Comparison of ENCODE assay signal across 23 cellular contexts in the genomic region with DNA sequence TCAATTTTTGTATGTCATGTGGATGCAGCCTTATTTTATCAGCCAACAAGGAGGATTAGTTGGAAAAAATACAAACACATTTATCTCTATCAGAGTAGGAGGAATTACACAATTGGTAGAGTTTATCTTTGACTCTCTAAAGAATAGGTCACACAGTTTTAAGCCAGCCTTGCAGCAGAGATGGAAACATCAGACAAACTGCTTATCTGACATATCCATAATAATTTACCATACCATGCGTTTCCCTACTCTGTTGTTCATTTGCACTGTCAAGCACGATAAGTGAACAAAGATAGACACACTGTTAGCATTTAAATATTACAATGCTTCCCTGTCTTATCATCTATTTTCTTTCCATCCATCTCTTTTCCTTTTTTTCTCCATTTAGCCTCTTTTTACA.
"Had no signal": no experiment of that assay in that cellular context is flagged by ENCODE, and none has a peak within 500 bp of the region (broad histone marks: within the 10 kb centered on the region; RNA-seq: fewer than 3 reads in every experiment).

No MANE protein-coding gene starts in this region.

- H3K36me3 Mint-ChIP-seq: memory B cell; naive B cell; natural killer cell treated with Interleukin-12 subunit alpha and Interleukin-12 subunit beta and Interleukin-15 and Interleukin-18, amount 100 ng/mL, for 72 hours; stimulated activated effector memory CD8-positive, alpha-beta T cell treated with anti-CD3 and anti-CD28 coated beads, Interleukin-12 subunit alpha, Interleukin-12 subunit beta, amount 100 ng/mL, for 72 hours had no signal

- H3K27ac Mint-ChIP-seq: memory B cell; naive B cell; natural killer cell treated with Interleukin-12 subunit alpha and Interleukin-12 subunit beta and Interleukin-15 and Interleukin-18, amount 100 ng/mL, for 72 hours; stimulated activated effector memory CD8-positive, alpha-beta T cell treated with anti-CD3 and anti-CD28 coated beads, Interleukin-12 subunit alpha, Interleukin-12 subunit beta, amount 100 ng/mL, for 72 hours had no signal

- DNase-seq: dermis blood vessel endothelial cell; effector memory CD4-positive, alpha-beta T cell; foreskin keratinocyte; heart left ventricle; kidney; mucosa of descending colon; naive B cell; nucleus accumbens; posterior cingulate gyrus; psoas muscle; right cardiac atrium; sigmoid colon; stimulated activated CD4-positive, alpha-beta T cell treated with anti-CD3 and anti-CD28 coated beads, Interleukin-2, amount 100 ng/mL, for 24 hours; stimulated activated CD4-positive, alpha-beta T cell treated with anti-CD3 and anti-CD28 coated beads, Interleukin-4, amount 100 ng/mL, for 24 hours; stimulated activated naive CD4-positive, alpha-beta T cell treated with Interleukin-2 at 50 U/mL for 16 hours; stomach; thyroid gland; trophoblast cell had no signal

- H3K4me1 Mint-ChIP-seq: memory B cell; naive B cell; stimulated activated effector memory CD8-positive, alpha-beta T cell treated with anti-CD3 and anti-CD28 coated beads, Interleukin-12 subunit alpha, Interleukin-12 subunit beta, amount 100 ng/mL, for 72 hours had no signal

- H3K9me3 Mint-ChIP-seq: memory B cell; stimulated activated effector memory CD8-positive, alpha-beta T cell treated with anti-CD3 and anti-CD28 coated beads, Interleukin-12 subunit alpha, Interleukin-12 subunit beta, amount 100 ng/mL, for 72 hours had no signal

- H3K4me3 Mint-ChIP-seq: memory B cell; naive B cell; natural killer cell treated with Interleukin-12 subunit alpha and Interleukin-12 subunit beta and Interleukin-15 and Interleukin-18, amount 100 ng/mL, for 72 hours; stimulated activated effector memory CD8-positive, alpha-beta T cell treated with anti-CD3 and anti-CD28 coated beads, Interleukin-12 subunit alpha, Interleukin-12 subunit beta, amount 100 ng/mL, for 72 hours had no signal

- H3K27me3 Mint-ChIP-seq: memory B cell; natural killer cell treated with Interleukin-12 subunit alpha and Interleukin-12 subunit beta and Interleukin-15 and Interleukin-18, amount 100 ng/mL, for 72 hours had no signal

- ATAC-seq: foreskin keratinocyte; gastroesophageal sphincter; heart left ventricle; left lobe of liver; mucosa of descending colon; natural killer cell treated with Interleukin-12 subunit alpha and Interleukin-12 subunit beta and Interleukin-15 and Interleukin-18, amount 100 ng/mL, for 72 hours; psoas muscle; right cardiac atrium; stimulated activated effector memory CD8-positive, alpha-beta T cell treated with anti-CD3 and anti-CD28 coated beads, Interleukin-12 subunit alpha, Interleukin-12 subunit beta, amount 100 ng/mL, for 72 hours had no signal
